In genomic region chrX:4315891-4316290, GRCh38 we compare ENCODE assay signal across 30 cellular contexts.
"Had no signal": no experiment of that assay in that cellular context is flagged by ENCODE, and none has a peak within 500 bp of the region (broad histone marks: within the 10 kb centered on the region; RNA-seq: fewer than 3 reads in every experiment).

No MANE protein-coding gene starts in this region.

- H3K27ac ChIP-seq: cardiac muscle cell, VCaP had no signal

- DNase-seq: activated B cell treated with CpG ODN at 0.5 μM for 24 hours; activated CD4-positive, alpha-beta memory T cell treated with anti-CD3 and anti-CD28 coated beads for 36 hours; activated CD4-positive, alpha-beta T cell treated with anti-CD3 and anti-CD28 coated beads for 4 hours; activated CD4-positive, alpha-beta T cell treated with anti-CD3 and anti-CD28 coated beads, Interleukin-2, amount 50 U/mL, for 1 hour; activated CD4-positive, CD25-positive, alpha-beta regulatory T cell treated with anti-CD3 and anti-CD28 coated beads, Interleukin-2, amount 50 U/mL, for 72 hours; activated CD8-positive, alpha-beta memory T cell treated with anti-CD3 and anti-CD28 coated beads, Interleukin-2, amount 50 U/mL, for 4 hours; activated effector memory CD4-positive, alpha-beta T cell treated with Interleukin-2 at 50 U/mL for 16 hours; activated naive CD4-positive, alpha-beta T cell treated with anti-CD3 and anti-CD28 coated beads, Interleukin-2, amount 10 ng/mL, durations not matched to agents 7 days and 5 days; activated T-cell treated with anti-CD3 and anti-CD28 coated beads for 4 hours; activated T-cell treated with anti-CD3 and anti-CD28 coated beads, Interleukin-2, amount 50 U/mL, for 48 hours; amniotic stem cell; aorta; Karpas-422; NCI-H1105; NCI-H1417 treated with DMSO at 0.1 percent for 48 hours; NCI-H187 treated with DMSO at 0.1 percent for 48 hours; NCI-H2081; NCI-H2171; NCI-H446 treated with DMSO at 0.1 percent for 48 hours; NCI-H524; NK-92 treated with Interleukin-12 subunit alpha and Interleukin-12 subunit beta, amount 100 ng/mL, for 24 hours; Right ventricle myocardium superior; SW 1271; T-helper 1 cell; T-helper 2 cell; T-helper 9 cell had no signal

- H3K36me3 ChIP-seq: cardiac muscle cell had no signal

- H3K27me3 Mint-ChIP-seq: activated B cell treated with CpG ODN at 0.5 μM for 24 hours; activated CD4-positive, alpha-beta memory T cell treated with anti-CD3 and anti-CD28 coated beads for 36 hours; activated naive CD4-positive, alpha-beta T cell treated with anti-CD3 and anti-CD28 coated beads, Interleukin-2, amount 10 ng/mL, durations not matched to agents 7 days and 5 days; activated naive CD8-positive, alpha-beta T cell; central memory CD8-positive, alpha-beta T cell had no signal

- H3K9me3 Mint-ChIP-seq: activated B cell treated with CpG ODN at 0.5 μM for 24 hours; activated CD4-positive, alpha-beta memory T cell treated with anti-CD3 and anti-CD28 coated beads for 36 hours; activated naive CD4-positive, alpha-beta T cell treated with anti-CD3 and anti-CD28 coated beads, Interleukin-2, amount 10 ng/mL, durations not matched to agents 7 days and 5 days had no signal

- H3K36me3 Mint-ChIP-seq: activated CD4-positive, alpha-beta memory T cell treated with anti-CD3 and anti-CD28 coated beads for 36 hours; activated naive CD4-positive, alpha-beta T cell treated with anti-CD3 and anti-CD28 coated beads, Interleukin-2, amount 10 ng/mL, durations not matched to agents 7 days and 5 days; activated naive CD8-positive, alpha-beta T cell had no signal

- H3K4me3 ChIP-seq: cardiac muscle cell had no signal

- H3K27ac Mint-ChIP-seq: activated B cell treated with CpG ODN at 0.5 μM for 24 hours; activated CD4-positive, alpha-beta memory T cell treated with anti-CD3 and anti-CD28 coated beads for 36 hours; activated naive CD4-positive, alpha-beta T cell treated with anti-CD3 and anti-CD28 coated beads, Interleukin-2, amount 10 ng/mL, durations not matched to agents 7 days and 5 days; activated naive CD8-positive, alpha-beta T cell had no signal

- H3K4me1 Mint-ChIP-seq: activated B cell treated with CpG ODN at 0.5 μM for 24 hours; activated naive CD4-positive, alpha-beta T cell treated with anti-CD3 and anti-CD28 coated beads, Interleukin-2, amount 10 ng/mL, durations not matched to agents 7 days and 5 days; central memory CD8-positive, alpha-beta T cell had no signal

- H3K4me3 Mint-ChIP-seq: activated B cell treated with CpG ODN at 0.5 μM for 24 hours; activated CD4-positive, alpha-beta memory T cell treated with anti-CD3 and anti-CD28 coated beads for 36 hours; activated naive CD4-positive, alpha-beta T cell treated with anti-CD3 and anti-CD28 coated beads, Interleukin-2, amount 10 ng/mL, durations not matched to agents 7 days and 5 days; activated naive CD8-positive, alpha-beta T cell; central memory CD8-positive, alpha-beta T cell had no signal

- H3K27me3 ChIP-seq: cardiac muscle cell had no signal
